ENCODE assay signal across 10 cellular contexts in genomic region chr4:105059337-105059736, GRCh38.
DNase-seq lines count a peak whose midpoint lies in the region; ATAC-seq and TF ChIP-seq lines count a peak whose summit lies in the region.
"Had no signal": no experiment of that assay in that cellular context is flagged by ENCODE, and none has a peak within 500 bp of the region (broad histone marks: within the 10 kb centered on the region; RNA-seq: fewer than 3 reads in every experiment).

No MANE protein-coding gene starts in this region.

- no peak for TF ChIP-seq POLR2A in prostate gland (IDR thresholded peaks at IDR 0.05)

- no peaks in the 10 kb centered on the region for H3K27me3 ChIP-seq in GM06990 (replicated peaks; ENCODE audit: control insufficient read depth, insufficient read depth, low read length)
- no peaks in the 10 kb centered on the region for H3K27me3 ChIP-seq in prostate gland (replicated peaks; ENCODE audit: insufficient read depth)

- H3K27ac ChIP-seq in prostate gland (no peak overlapping the region), coronary artery (no peak overlapping the region)

- H3K4me3 ChIP-seq in GM06990 (replicated peaks; ENCODE audit: low read depth, low read length), result no peak overlapping the region
- no peak overlapping the region for H3K4me3 ChIP-seq in prostate gland
- no peak overlapping the region for H3K4me3 ChIP-seq in coronary artery

- peak overlapping the region in 1 of 2 donors; percentile 18 for H3K27ac Mint-ChIP-seq in activated naive CD4-positive, alpha-beta T cell treated with anti-CD3 and anti-CD28 coated beads, Interleukin-2, amount 50 U/mL, for 72 hours

- no peaks in the 10 kb centered on the region for H3K9me3 ChIP-seq in prostate gland

- peaks cover 0 to 9% of the 10 kb centered on the region in 2 donors for H3K36me3 Mint-ChIP-seq in activated naive CD4-positive, alpha-beta T cell treated with anti-CD3 and anti-CD28 coated beads, Interleukin-2, amount 50 U/mL, for 72 hours

- intact Hi-C loops in prostate gland (cut with DNase I), result no loop called here

- ATAC-seq in GM19035 (IDR thresholded peaks at IDR 0.05; ENCODE audit: unreplicated experiment) (peak; percentile 20), HG03108 (IDR thresholded peaks at IDR 0.05; ENCODE audit: unreplicated experiment) (peak; percentile 22)
- ATAC-seq in activated naive CD4-positive, alpha-beta T cell treated with anti-CD3 and anti-CD28 coated beads, Interleukin-2, amount 50 U/mL, for 72 hours, result peak; percentile 36 to 54

- H3K9me3 Mint-ChIP-seq in activated naive CD4-positive, alpha-beta T cell treated with anti-CD3 and anti-CD28 coated beads, Interleukin-2, amount 50 U/mL, for 72 hours, result no peaks in the 10 kb centered on the region
- H3K9me3 Mint-ChIP-seq: central memory CD8-positive, alpha-beta T cell had no signal

- H3K36me3 ChIP-seq in GM06990 (ENCODE audit: control insufficient read depth, insufficient read depth, low read length) (no peaks in the 10 kb centered on the region), prostate gland (no peaks in the 10 kb centered on the region)

- TF ChIP-seq CTCF in GM06990 (IDR thresholded peaks at IDR 0.05; ENCODE audit: insufficient read depth, low read length, poor library complexity, severe bottlenecking) (no peak), prostate gland (IDR thresholded peaks at IDR 0.05) (no peak), coronary artery (IDR thresholded peaks at IDR 0.05) (no peak)

- DNase-seq in GM06990 (ENCODE audit: extremely low read depth, insufficient read length) (peak; percentile 65), prostate gland (ENCODE audit: low spot score) (no peak), A172 (ENCODE audit: low spot score) (no peak), NCI-H1694 (lab: John Stamatoyannopoulos, UW) (no peak), coronary artery (ENCODE audit: low spot score) (no peak)
- peak in 1 of 2 donors; percentile 17 for DNase-seq in activated naive CD4-positive, alpha-beta T cell treated with anti-CD3 and anti-CD28 coated beads, Interleukin-2, amount 50 U/mL, for 72 hours (ENCODE audit: low spot score in 2 of 2)
- DNase-seq: islet precursor cell had no signal

- no peaks in the 10 kb centered on the region for H3K4me1 ChIP-seq in prostate gland (replicated peaks)
